ENCODE assay signal across 15 cellular contexts in the genomic region with DNA sequence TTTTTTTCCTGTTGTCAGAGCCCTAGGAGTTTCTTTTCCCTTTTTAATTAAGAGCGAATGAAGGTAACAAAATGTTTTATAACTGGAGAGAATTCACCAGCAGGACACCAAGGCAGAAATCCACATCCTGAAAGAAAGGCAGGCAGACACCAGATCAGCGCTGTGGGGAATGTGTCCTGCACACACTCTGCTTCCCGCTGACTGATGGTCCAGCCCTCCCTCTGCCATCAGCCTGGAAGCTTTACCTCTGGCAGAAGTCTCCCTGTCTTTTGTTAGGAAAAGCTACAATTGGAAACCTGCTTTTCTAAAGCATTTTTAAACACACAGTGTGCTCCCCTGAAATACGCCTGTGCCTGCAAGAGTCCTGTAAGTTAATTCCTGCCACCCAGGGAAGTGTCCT.
"Had no signal": no experiment of that assay in that cellular context is flagged by ENCODE, and none has a peak within 500 bp of the region (broad histone marks: within the 10 kb centered on the region; RNA-seq: fewer than 3 reads in every experiment).

No MANE protein-coding gene starts in this region.

- H3K9me3 Mint-ChIP-seq: activated naive CD8-positive, alpha-beta T cell treated with anti-CD3 and anti-CD28 coated beads, Interleukin-2, amount 10 ng/mL, durations not matched to agents 7 days and 5 days had no signal

- ATAC-seq: activated CD8-positive, alpha-beta memory T cell treated with anti-CD3 and anti-CD28 coated beads, Interleukin-2, amount 10 ng/mL, durations not matched to agents 7 days and 5 days; activated T-cell treated with anti-CD3 and anti-CD28 coated beads, Interleukin-2, amount 50 U/mL, for 4 hours; effector memory CD8-positive, alpha-beta T cell; lower lobe of right lung; right lobe of liver; stimulated activated memory B cell treated with anti-CD40 and anti-IgM and Interleukin-4, amounts not matched to agents 10 μg/mL and 1 μg/mL and 100 μg/mL, for 72 hours had no signal

- H3K36me3 Mint-ChIP-seq: activated CD8-positive, alpha-beta memory T cell treated with anti-CD3 and anti-CD28 coated beads, Interleukin-2, amount 10 ng/mL, durations not matched to agents 7 days and 5 days; activated naive CD8-positive, alpha-beta T cell treated with anti-CD3 and anti-CD28 coated beads, Interleukin-2, amount 10 ng/mL, durations not matched to agents 7 days and 5 days; naive B cell; stimulated activated memory B cell treated with anti-CD40 and anti-IgM and Interleukin-4, amounts not matched to agents 10 μg/mL and 1 μg/mL and 100 μg/mL, for 72 hours had no signal

- H3K4me3 Mint-ChIP-seq: activated CD8-positive, alpha-beta memory T cell treated with anti-CD3 and anti-CD28 coated beads, Interleukin-2, amount 10 ng/mL, durations not matched to agents 7 days and 5 days; activated naive CD8-positive, alpha-beta T cell treated with anti-CD3 and anti-CD28 coated beads, Interleukin-2, amount 10 ng/mL, durations not matched to agents 7 days and 5 days; activated T-cell treated with anti-CD3 and anti-CD28 coated beads, Interleukin-2, amount 50 U/mL, for 4 hours; effector memory CD8-positive, alpha-beta T cell; naive B cell; stimulated activated memory B cell treated with anti-CD40 and anti-IgM and Interleukin-4, amounts not matched to agents 10 μg/mL and 1 μg/mL and 100 μg/mL, for 72 hours had no signal

- H3K27me3 Mint-ChIP-seq: activated CD8-positive, alpha-beta memory T cell treated with anti-CD3 and anti-CD28 coated beads, Interleukin-2, amount 10 ng/mL, durations not matched to agents 7 days and 5 days; activated naive CD8-positive, alpha-beta T cell treated with anti-CD3 and anti-CD28 coated beads, Interleukin-2, amount 10 ng/mL, durations not matched to agents 7 days and 5 days; effector memory CD8-positive, alpha-beta T cell; naive B cell; stimulated activated memory B cell treated with anti-CD40 and anti-IgM and Interleukin-4, amounts not matched to agents 10 μg/mL and 1 μg/mL and 100 μg/mL, for 72 hours had no signal

- H3K4me3 ChIP-seq: cardiac muscle cell, hepatocyte, lower lobe of right lung, prostate gland, right lobe of liver, tibial artery had no signal

- H3K4me1 Mint-ChIP-seq: activated CD8-positive, alpha-beta memory T cell treated with anti-CD3 and anti-CD28 coated beads, Interleukin-2, amount 10 ng/mL, durations not matched to agents 7 days and 5 days; activated naive CD8-positive, alpha-beta T cell treated with anti-CD3 and anti-CD28 coated beads, Interleukin-2, amount 10 ng/mL, durations not matched to agents 7 days and 5 days; naive B cell; stimulated activated memory B cell treated with anti-CD40 and anti-IgM and Interleukin-4, amounts not matched to agents 10 μg/mL and 1 μg/mL and 100 μg/mL, for 72 hours had no signal

- H3K27ac Mint-ChIP-seq: activated CD8-positive, alpha-beta memory T cell treated with anti-CD3 and anti-CD28 coated beads, Interleukin-2, amount 10 ng/mL, durations not matched to agents 7 days and 5 days; activated naive CD8-positive, alpha-beta T cell treated with anti-CD3 and anti-CD28 coated beads, Interleukin-2, amount 10 ng/mL, durations not matched to agents 7 days and 5 days; effector memory CD8-positive, alpha-beta T cell; naive B cell; stimulated activated memory B cell treated with anti-CD40 and anti-IgM and Interleukin-4, amounts not matched to agents 10 μg/mL and 1 μg/mL and 100 μg/mL, for 72 hours had no signal

- DNase-seq: activated CD4-positive, alpha-beta T cell treated with anti-CD3 and anti-CD28 coated beads for 1 hour; activated CD4-positive, alpha-beta T cell treated with anti-CD3 and anti-CD28 coated beads, Interleukin-2, amount 50 U/mL, for 48 hours; activated CD8-positive, alpha-beta memory T cell treated with anti-CD3 and anti-CD28 coated beads, Interleukin-2, amount 10 ng/mL, durations not matched to agents 7 days and 5 days; activated naive CD8-positive, alpha-beta T cell treated with anti-CD3 and anti-CD28 coated beads, Interleukin-2, amount 10 ng/mL, durations not matched to agents 7 days and 5 days; activated T-cell treated with anti-CD3 and anti-CD28 coated beads, Interleukin-2, amount 50 U/mL, for 4 hours; effector memory CD8-positive, alpha-beta T cell; lower lobe of right lung; naive B cell; occipital lobe; right lobe of liver; tibial artery had no signal
